ENCODE assay signal across 19 cellular contexts in the genomic region with DNA sequence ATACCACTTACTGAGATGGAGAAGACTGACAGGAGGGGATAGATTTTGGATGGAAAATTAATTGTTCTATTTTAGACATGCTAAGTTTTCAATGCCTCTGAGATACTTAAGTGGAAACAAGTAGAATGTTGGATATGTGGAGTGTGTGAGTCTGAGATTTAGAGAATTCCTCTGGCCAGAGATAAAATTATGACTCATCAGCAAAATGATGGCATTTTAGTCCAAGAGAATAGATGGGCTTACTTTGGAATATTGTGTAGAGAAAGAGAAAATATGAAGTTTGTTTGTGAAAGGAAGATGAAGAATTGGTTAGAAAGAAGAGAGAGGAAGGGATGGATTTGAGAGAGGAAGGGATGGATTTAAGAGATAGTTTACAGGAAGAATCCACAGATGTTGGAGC.
DNase-seq lines count a peak whose midpoint lies in the region; ATAC-seq, FAIRE-seq and TF ChIP-seq lines count a peak whose summit lies in the region.
"Had no signal": no experiment of that assay in that cellular context is flagged by ENCODE, and none has a peak within 500 bp of the region (broad histone marks: within the 10 kb centered on the region; RNA-seq: fewer than 3 reads in every experiment).

No MANE protein-coding gene starts in this region.

- no peaks in the 10 kb centered on the region for H3K36me3 Mint-ChIP-seq in activated naive CD4-positive, alpha-beta T cell treated with anti-CD3 and anti-CD28 coated beads, Interleukin-2, amount 10 ng/mL, durations not matched to agents 7 days and 5 days
- H3K36me3 Mint-ChIP-seq: CD8-positive, alpha-beta T cell had no signal

- no peak overlapping the region for H3K23ac ChIP-seq in IMR-90 (ENCODE audit: low read depth, low read length)

- H2AFZ ChIP-seq in IMR-90 (replicated peaks; ENCODE audit: low read length, poor library complexity) (no peak overlapping the region), K562 (ENCODE audit: low read depth, low read length) (no peak overlapping the region)
- H2AFZ ChIP-seq: GM23338 had no signal

- no peak overlapping the region for H2BK5ac ChIP-seq in IMR-90 (ENCODE audit: low read depth, low read length, poor library complexity, severe bottlenecking)

- no peak overlapping the region for H3K4me3 ChIP-seq in IMR-90 (ENCODE audit: insufficient read depth, low read depth, low read length)
- H3K4me3 ChIP-seq in K562, result no peak overlapping the region
- H3K4me3 ChIP-seq in fibroblast of the aortic adventitia (ENCODE audit: low read depth, low read length), result no peak overlapping the region
- H3K4me3 ChIP-seq: BLaER1, GM23338 had no signal

- H2AK9ac ChIP-seq in IMR-90 (replicated peaks; ENCODE audit: low read depth, low read length, poor library complexity), result no peak overlapping the region

- POLR2A ChIA-PET in IMR-90 (lab: Charles Lee; ENCODE audit: unreplicated experiment), result no interaction called here
- POLR2A ChIA-PET in K562 (lab: Yijun Ruan, JAX), result no interaction called here

- intact Hi-C loops in IMR-90 (cut with micrococcal nuclease), result no loop called here
- intact Hi-C loops in K562 (cut with micrococcal nuclease), result no loop called here

- no peaks in the 10 kb centered on the region for H3K4me1 ChIP-seq in IMR-90 (ENCODE audit: control insufficient read depth, insufficient read depth, low read length)
- H3K4me1 ChIP-seq in K562 (replicated peaks in 1 of 2; ENCODE audit: control insufficient read depth in 2 of 2, insufficient read depth in 2 of 2, low read length in 2 of 2), result no peaks in the 10 kb centered on the region
- H3K4me1 ChIP-seq: BLaER1 had no signal

- H4K5ac ChIP-seq in IMR-90 (ENCODE audit: low read depth, low read length), result no peak overlapping the region

- H3K9me3 Mint-ChIP-seq in activated naive CD4-positive, alpha-beta T cell treated with anti-CD3 and anti-CD28 coated beads, Interleukin-2, amount 10 ng/mL, durations not matched to agents 7 days and 5 days, result peaks cover 4% of the 10 kb centered on the region
- H3K9me3 Mint-ChIP-seq: CD8-positive, alpha-beta T cell had no signal

- H3K9me3 ChIP-seq in IMR-90 (ENCODE audit: control insufficient read depth, insufficient read depth, low read length), result no peaks in the 10 kb centered on the region
- H3K9me3 ChIP-seq in K562 (replicated peaks; ENCODE audit: control insufficient read depth, insufficient read depth, low read depth, low read length), result no peaks in the 10 kb centered on the region
- H3K9me3 ChIP-seq: BLaER1, Caco-2 had no signal

- H3K27ac ChIP-seq in IMR-90 (ENCODE audit: insufficient read depth, low read length) (no peak overlapping the region), K562 (ENCODE audit: extremely low read depth, low read depth, low read length) (no peak overlapping the region)
- H3K27ac ChIP-seq: BLaER1, C4-2B had no signal

- no peaks in the 10 kb centered on the region for H3K9me1 ChIP-seq in IMR-90 (ENCODE audit: insufficient read depth, low read length)
- no peaks in the 10 kb centered on the region for H3K9me1 ChIP-seq in K562 (ENCODE audit: control insufficient read depth, insufficient read depth, low read length)

- no peak overlapping the region for H2BK20ac ChIP-seq in IMR-90 (ENCODE audit: low read depth, low read length)

- H3K27ac Mint-ChIP-seq in activated naive CD4-positive, alpha-beta T cell treated with anti-CD3 and anti-CD28 coated beads, Interleukin-2, amount 10 ng/mL, durations not matched to agents 7 days and 5 days, result no peak overlapping the region
- H3K27ac Mint-ChIP-seq: B cell; CD4-positive, CD25-positive, alpha-beta regulatory T cell; CD8-positive, alpha-beta T cell; GM23338; H9 had no signal

- no peak overlapping the region for H2BK120ac ChIP-seq in IMR-90 (ENCODE audit: low read depth, low read length)

- H3K27me3 ChIP-seq in IMR-90 (ENCODE audit: control insufficient read depth, insufficient read depth, low read length) (no peaks in the 10 kb centered on the region), K562 (ENCODE audit: control insufficient read depth in 2 of 2, insufficient read depth in 2 of 2, low read length in 2 of 2) (no peaks in the 10 kb centered on the region)

- ATAC-seq in IMR-90 (ENCODE audit: low read depth), result no peak
- ATAC-seq in K562, result no peak
- no peak for ATAC-seq in GM18502 (IDR thresholded peaks at IDR 0.05; ENCODE audit: poor library complexity, unreplicated experiment)
- ATAC-seq: CD8-positive, alpha-beta T cell; GM23338; HCT116 had no signal

- H3K36me3 ChIP-seq in IMR-90 (ENCODE audit: control insufficient read depth, insufficient read depth, low read length) (no peaks in the 10 kb centered on the region), K562 (ENCODE audit: control insufficient read depth, insufficient read depth, low read length) (no peaks in the 10 kb centered on the region)
- H3K36me3 ChIP-seq: BLaER1 had no signal

- H3K4ac ChIP-seq in IMR-90 (ENCODE audit: low read depth, low read length), result no peak overlapping the region

- in situ Hi-C loops in IMR-90 (cut with MboI; ENCODE audit: low sequenced_read_pairs) (no loop called here), K562 (cut with MboI) (no loop called here)

- no peaks in the 10 kb centered on the region for H3K4me1 Mint-ChIP-seq in activated naive CD4-positive, alpha-beta T cell treated with anti-CD3 and anti-CD28 coated beads, Interleukin-2, amount 10 ng/mL, durations not matched to agents 7 days and 5 days
- H3K4me1 Mint-ChIP-seq: B cell, GM23338 had no signal

- H4K20me1 ChIP-seq in IMR-90 (ENCODE audit: insufficient read depth, low read length), result no peaks in the 10 kb centered on the region
- H4K20me1 ChIP-seq in K562 (replicated peaks; ENCODE audit: control insufficient read depth, insufficient read depth, low read length), result no peaks in the 10 kb centered on the region
- H4K20me1 ChIP-seq: BLaER1 had no signal

- TF ChIP-seq POLR2A in IMR-90 (IDR thresholded peaks at IDR 0.05; ENCODE audit: low read depth, low read length) (no peak), K562 (conservative IDR thresholded peaks at IDR 0.05) (no peak)

- TF ChIP-seq RAD21 in IMR-90 (IDR thresholded peaks at IDR 0.05; ENCODE audit: low read length) (no peak), K562 (CRISPR knock-in tag; conservative IDR thresholded peaks at IDR 0.05 in 1 of 2, IDR thresholded peaks at IDR 0.05 in 1 of 2) (no peak)

- TF ChIP-seq CTCF in IMR-90 (conservative IDR thresholded peaks at IDR 0.05; ENCODE audit: low read depth, low read length), result no peak
- no peak for TF ChIP-seq CTCF in K562 (IDR thresholded peaks at IDR 0.05 in 2 of 3, conservative IDR thresholded peaks at IDR 0.05 in 1 of 3; ENCODE audit: insufficient read depth in 2 of 3, low read depth in 1 of 3, low read length in 3 of 3)
- TF ChIP-seq CTCF in fibroblast of the aortic adventitia (IDR thresholded peaks at IDR 0.05; ENCODE audit: insufficient read depth, low read length), result no peak

- H2AK5ac ChIP-seq in IMR-90 (ENCODE audit: low read depth, low read length), result no peak overlapping the region

- no peak overlapping the region for H3K4me3 Mint-ChIP-seq in activated naive CD4-positive, alpha-beta T cell treated with anti-CD3 and anti-CD28 coated beads, Interleukin-2, amount 10 ng/mL, durations not matched to agents 7 days and 5 days
- H3K4me3 Mint-ChIP-seq: B cell; CD8-positive, alpha-beta T cell; GM23338; H9 had no signal

- DNase-seq in IMR-90 (no peak), K562 (ENCODE audit: extremely low read depth in 1 of 4, low spot score in 3 of 4) (no peak), fibroblast of the aortic adventitia (ENCODE audit: low read depth) (peak; percentile 5), LoVo (ENCODE audit: low spot score) (no peak)
- DNase-seq in activated naive CD4-positive, alpha-beta T cell treated with anti-CD3 and anti-CD28 coated beads, Interleukin-2, amount 10 ng/mL, durations not matched to agents 7 days and 5 days, result no peak
- DNase-seq: Caco-2; CD4-positive, CD25-positive, alpha-beta regulatory T cell; CD8-positive, alpha-beta T cell; DMS153; DND-41; H9 had no signal

- no peak for FAIRE-seq in K562 (lab: Jason Lieb, UNC)
- FAIRE-seq: G401.6, GM19239 had no signal

- BruUV-seq in IMR-90 (replicated peaks; lab: Mats Ljungman, UMichigan) (no TSS peak), K562 (replicated peaks; lab: Mats Ljungman, UMichigan) (no TSS peak)

- CTCF ChIA-PET in IMR-90 (lab: Yijun Ruan, JAX) (no interaction called here), K562 (lab: Yijun Ruan, JAX; ENCODE audit: low intra/inter-chr PET ratio) (no interaction called here)
- CTCF ChIA-PET in activated naive CD4-positive, alpha-beta T cell treated with anti-CD3 and anti-CD28 coated beads, Interleukin-2, amount 10 ng/mL, durations not matched to agents 7 days and 5 days (lab: Charles Lee), result no interaction called here

- no peak overlapping the region for H4K8ac ChIP-seq in IMR-90 (ENCODE audit: low read depth in 2 of 2, low read length in 2 of 2)

- H3K18ac ChIP-seq in IMR-90 (ENCODE audit: low read depth, low read length), result no peak overlapping the region

- dilution Hi-C loops in IMR-90 (cut with HindIII; ENCODE audit: low sequenced_read_pairs, unreplicated experiment), result no loop called here

- H3K27me3 Mint-ChIP-seq in activated naive CD4-positive, alpha-beta T cell treated with anti-CD3 and anti-CD28 coated beads, Interleukin-2, amount 10 ng/mL, durations not matched to agents 7 days and 5 days, result no peaks in the 10 kb centered on the region
- H3K27me3 Mint-ChIP-seq: B cell; CD4-positive, CD25-positive, alpha-beta regulatory T cell had no signal

- no peak overlapping the region for H3K56ac ChIP-seq in IMR-90 (ENCODE audit: extremely low read depth, insufficient read depth, low read length)

- TF ChIP-seq EP300 in K562 (IDR thresholded peaks at IDR 0.05; ENCODE audit: low read length), result no peak

- no peak overlapping the region for H4K91ac ChIP-seq in IMR-90 (ENCODE audit: insufficient read depth, low read depth, low read length)

- H3K79me2 ChIP-seq in K562 (ENCODE audit: control insufficient read depth, insufficient read depth, low read length), result no peaks in the 10 kb centered on the region

- H3K4me2 ChIP-seq in IMR-90 (ENCODE audit: low read depth, low read length) (no peak overlapping the region), K562 (ENCODE audit: insufficient read depth, low read length) (no peak overlapping the region)
- H3K4me2 ChIP-seq: BLaER1, GM23338 had no signal

- no peak overlapping the region for H3K9ac ChIP-seq in IMR-90 (ENCODE audit: low read depth, low read length)
- H3K9ac ChIP-seq in K562 (ENCODE audit: insufficient read depth in 1 of 2, low read depth in 2 of 2, low read length in 2 of 2), result no peak overlapping the region
- H3K9ac ChIP-seq: BLaER1 had no signal

- no peak overlapping the region for H2BK15ac ChIP-seq in IMR-90 (ENCODE audit: low read depth, low read length)

- no peaks in the 10 kb centered on the region for H3K79me1 ChIP-seq in IMR-90 (ENCODE audit: low read depth in 1 of 2, low read length in 2 of 2)

- H3K14ac ChIP-seq in IMR-90 (replicated peaks; ENCODE audit: low read depth, low read length), result no peak overlapping the region

TF ChIP-seq in K562, 482 proteins besides CTCF, POLR2A, EP300 and RAD21 (continues in another document):
- TF ChIP-seq ATF1 (CRISPR knock-in tag; IDR thresholded peaks at IDR 0.05), result no peak
- no peak for TF ChIP-seq ATF1 (tag; IDR thresholded peaks at IDR 0.05)
- TF ChIP-seq C11orf30 (IDR thresholded peaks at IDR 0.05; ENCODE audit: low read depth), result peak; percentile 39
- no peak for TF ChIP-seq CHD1 (IDR thresholded peaks at IDR 0.05; ENCODE audit: low read length)
- no peak for TF ChIP-seq PHF21A (IDR thresholded peaks at IDR 0.05; ENCODE audit: borderline replicate concordance, low read depth)
